ENCODE assay signal across 2 cellular contexts in genomic region chr15:41545218-41545617, GRCh38.
TF ChIP-seq lines count a peak whose summit lies in the region.

No MANE protein-coding gene starts in this region.

TF ChIP-seq in HCT116, 20 proteins besides CTCF, POLR2A, EP300 and RAD21:
- no peak for TF ChIP-seq CEBPB (IDR thresholded peaks at IDR 0.05; ENCODE audit: low read depth)
- no peak for TF ChIP-seq EZH2phosphoT487 (IDR thresholded peaks at IDR 0.05; ENCODE audit: borderline replicate concordance)
- no peak for TF ChIP-seq EZH2 (IDR thresholded peaks at IDR 0.05)
- TF ChIP-seq ELF1 (IDR thresholded peaks at IDR 0.05; ENCODE audit: borderline replicate concordance, low read depth), result no peak
- TF ChIP-seq EGR1 (IDR thresholded peaks at IDR 0.05; ENCODE audit: low read depth), result no peak
- TF ChIP-seq CBX3 (IDR thresholded peaks at IDR 0.05; ENCODE audit: low read depth), result no peak
- TF ChIP-seq YY1 (IDR thresholded peaks at IDR 0.05; ENCODE audit: extremely low read depth, insufficient replicate concordance, low read depth, low read length), result no peak
- no peak for TF ChIP-seq REST (IDR thresholded peaks at IDR 0.05; ENCODE audit: low read depth)
- no peak for TF ChIP-seq ZNF274 (IDR thresholded peaks at IDR 0.05; ENCODE audit: low read depth, low read length)
- no peak for TF ChIP-seq MAX (IDR thresholded peaks at IDR 0.05)
- TF ChIP-seq, protein P1, sequence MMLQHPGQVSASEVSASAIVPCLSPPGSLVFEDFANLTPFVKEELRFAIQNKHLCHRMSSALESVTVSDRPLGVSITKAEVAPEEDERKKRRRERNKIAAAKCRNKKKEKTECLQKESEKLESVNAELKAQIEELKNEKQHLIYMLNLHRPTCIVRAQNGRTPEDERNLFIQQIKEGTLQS (IDR thresholded peaks at IDR 0.05), result no peak
- TF ChIP-seq, protein P2, sequence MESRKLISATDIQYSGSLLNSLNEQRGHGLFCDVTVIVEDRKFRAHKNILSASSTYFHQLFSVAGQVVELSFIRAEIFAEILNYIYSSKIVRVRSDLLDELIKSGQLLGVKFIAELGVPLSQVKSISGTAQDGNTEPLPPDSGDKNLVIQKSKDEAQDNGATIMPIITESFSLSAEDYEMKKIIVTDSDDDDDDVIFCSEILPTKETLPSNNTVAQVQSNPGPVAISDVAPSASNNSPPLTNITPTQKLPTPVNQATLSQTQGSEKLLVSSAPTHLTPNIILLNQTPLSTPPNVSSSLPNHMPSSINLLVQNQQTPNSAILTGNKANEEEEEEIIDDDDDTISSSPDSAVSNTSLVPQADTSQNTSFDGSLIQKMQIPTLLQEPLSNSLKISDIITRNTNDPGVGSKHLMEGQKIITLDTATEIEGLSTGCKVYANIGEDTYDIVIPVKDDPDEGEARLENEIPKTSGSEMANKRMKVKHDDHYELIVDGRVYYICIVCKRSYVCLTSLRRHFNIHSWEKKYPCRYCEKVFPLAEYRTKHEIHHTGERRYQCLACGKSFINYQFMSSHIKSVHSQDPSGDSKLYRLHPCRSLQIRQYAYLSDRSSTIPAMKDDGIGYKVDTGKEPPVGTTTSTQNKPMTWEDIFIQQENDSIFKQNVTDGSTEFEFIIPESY (IDR thresholded peaks at IDR 0.05; ENCODE audit: extremely low read depth, insufficient replicate concordance, low read length), result no peak
TF ChIP-seq in HCT116: peak in this region for 0.

TF ChIP-seq in K562, 482 proteins besides CTCF, POLR2A, EP300 and RAD21:
- TF ChIP-seq ZNF274 (IDR thresholded peaks at IDR 0.05; ENCODE audit: borderline replicate concordance, low read depth, low read length) (no peak), CHAMP1 (IDR thresholded peaks at IDR 0.05) (no peak), BMI1 (IDR thresholded peaks at IDR 0.05; ENCODE audit: low read length) (no peak), HDGF (IDR thresholded peaks at IDR 0.05) (no peak), RBBP5 (IDR thresholded peaks at IDR 0.05; ENCODE audit: borderline replicate concordance, insufficient read depth, low read length, poor library complexity, severe bottlenecking) (no peak), ZKSCAN1 (IDR thresholded peaks at IDR 0.05; ENCODE audit: low read depth, low read length) (peak; percentile 89; the same call in 1 of the 2 replicates), ZNF785 (CRISPR knock-in tag; IDR thresholded peaks at IDR 0.05) (no peak), ZNF77 (CRISPR knock-in tag; IDR thresholded peaks at IDR 0.05) (no peak)
TF ChIP-seq in K562: peak in this region for 1.
